In the genomic region with DNA sequence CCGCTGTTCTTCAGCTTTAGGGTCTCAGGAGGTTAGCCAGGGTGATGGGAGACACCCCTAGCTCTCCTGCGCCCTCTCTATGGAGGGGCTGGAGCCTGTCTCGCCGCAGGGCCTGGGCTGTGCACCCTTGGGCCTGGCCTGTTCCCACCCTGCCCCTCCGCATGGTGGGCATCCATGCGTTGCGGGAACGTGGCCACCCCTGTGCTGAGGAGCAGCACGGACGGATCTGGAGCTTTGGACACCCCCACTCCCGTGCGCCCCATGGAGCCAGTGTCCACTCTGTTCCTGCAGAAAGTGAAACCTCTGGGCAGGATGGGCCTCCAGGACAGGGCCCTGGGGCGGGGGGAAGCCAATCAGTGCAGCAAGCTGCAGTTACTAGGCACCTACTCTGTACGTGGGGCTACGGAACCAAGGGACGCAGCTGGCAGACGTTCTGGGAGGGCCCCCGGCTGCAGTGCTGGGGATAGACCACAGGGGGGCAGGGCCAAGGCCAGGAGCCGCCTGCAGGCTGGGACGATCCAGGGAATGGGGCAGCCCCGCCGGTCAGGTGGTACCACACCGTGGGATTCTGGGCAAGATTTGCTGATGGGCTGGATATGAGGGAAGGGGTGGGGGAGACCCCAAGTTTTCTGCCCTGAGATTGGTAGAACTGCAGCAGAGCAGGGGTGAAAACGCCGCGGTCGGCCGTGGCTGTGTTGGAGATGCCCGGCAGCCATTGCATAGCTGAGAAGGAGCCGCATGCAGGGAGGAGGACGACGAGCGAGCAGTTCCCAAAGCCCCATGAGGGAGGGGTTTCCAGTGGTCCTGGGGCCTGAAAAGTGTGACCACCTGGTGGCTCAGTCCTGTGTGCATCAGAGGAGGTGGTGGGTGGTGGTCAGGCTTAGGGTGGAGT, we compare ENCODE assay signal across 9 cellular contexts. TPM values are rescaled to one million over a fixed set of nuclear protein-coding genes. Genes with fewer than 3 reads are reported as not detected.
A peak's percentile ranks its signal among the peaks of the same experiment; 100 is the strongest.
DNase-seq lines count a peak whose midpoint lies in the region; ATAC-seq, FAIRE-seq and TF ChIP-seq lines count a peak whose summit lies in the region.
"Had no signal": no experiment of that assay in that cellular context is flagged by ENCODE, and none has a peak within 500 bp of the region (broad histone marks: within the 10 kb centered on the region; RNA-seq: fewer than 3 reads in every experiment).

No MANE protein-coding gene starts in this region.

- POLR2A ChIA-PET in AG04450 (lab: Yijun Ruan, JAX): no interaction called here

- H3K9ac ChIP-seq in keratinocyte (ENCODE audit: control insufficient read depth, extremely low read depth, insufficient read depth, low read length): no peak overlapping the region

- H3K4me1 ChIP-seq in breast epithelium (no peaks in the 10 kb centered on the region), keratinocyte (ENCODE audit: control insufficient read depth, extremely low read depth, insufficient read depth, low read length) (peaks cover 32% of the 10 kb centered on the region)

- H3K27me3 ChIP-seq in AG04450 (ENCODE audit: control insufficient read depth, insufficient read depth, low read length): peaks cover 17% of the 10 kb centered on the region
- peaks cover 0 to 51% of the 10 kb centered on the region in 2 donors for H3K27me3 ChIP-seq in breast epithelium
- H3K27me3 ChIP-seq in keratinocyte (ENCODE audit: control insufficient read depth, extremely low read depth, insufficient read depth, low read length): no peaks in the 10 kb centered on the region

- H3K79me2 ChIP-seq in keratinocyte (ENCODE audit: control insufficient read depth, insufficient read depth, low read length): no peaks in the 10 kb centered on the region

- H4K20me1 ChIP-seq in keratinocyte (ENCODE audit: control insufficient read depth, extremely low read depth, insufficient read depth, low read length): no peaks in the 10 kb centered on the region

- ATAC-seq in HG02938 (IDR thresholded peaks at IDR 0.05; ENCODE audit: unreplicated experiment) (no peak), HG03565 (IDR thresholded peaks at IDR 0.05; ENCODE audit: unreplicated experiment) (no peak)

- intact Hi-C loops in breast epithelium (cut with DNase I; ENCODE audit: low total_unique reads): no loop called here

- FAIRE-seq in GM18507 (lab: Jason Lieb, UNC): peak; percentile 49
- FAIRE-seq in keratinocyte (lab: Jason Lieb, UNC): no peak

- peaks cover 2% of the 10 kb centered on the region for H3K9me1 ChIP-seq in keratinocyte (ENCODE audit: control insufficient read depth, extremely low read depth, insufficient read depth, low read length)

- in situ Hi-C loops in SK-MEL-5 (cut with HindIII; ENCODE audit: low pct_unique_long_range_greater_than_20kb, low sequenced_read_pairs): no loop called here

- CTCF ChIA-PET in AG04450 (lab: Charles Lee): interaction anchor here (0.5 to 1.2 kb wide), 3 partner anchors 10 to 29 kb away, joined by 3 to 5 read pairs (median 3); no protein-coding TSS in a partner anchor

- no peak overlapping the region for H2AFZ ChIP-seq in keratinocyte (ENCODE audit: control insufficient read depth, low read length)

- TF ChIP-seq POLR2A in breast epithelium (IDR thresholded peaks at IDR 0.05): no peak

- H3K4me3 ChIP-seq in AG04450 (ENCODE audit: low read depth, low read length): no peak overlapping the region
- peak overlapping the region in 1 of 3 donors; percentile 44 for H3K4me3 ChIP-seq in breast epithelium
- H3K4me3 ChIP-seq in keratinocyte (ENCODE audit: control insufficient read depth in 2 of 3, extremely low read depth in 1 of 3, insufficient read depth in 2 of 3, low read depth in 1 of 3, low read length in 3 of 3): no peak overlapping the region

- DNase-seq in AG04450 (ENCODE audit: low read depth, low spot score) (no peak), GM18507 (ENCODE audit: extremely low spot score, insufficient read length, low read depth) (peak; percentile 52), SK-MEL-5 (ENCODE audit: low read depth, low spot score) (peak; percentile 77), breast epithelium (ENCODE audit: low spot score in 2 of 2) (no peak), keratinocyte (ENCODE audit: low read depth, low spot score) (no peak)
- DNase-seq in stimulated activated CD4-positive, alpha-beta T cell treated with anti-CD3 and anti-CD28 coated beads, Interleukin-4, amount 100 ng/mL, for 1 hour: peak; percentile 43

- dilution Hi-C loops in keratinocyte (cut with MboI; ENCODE audit: extremely low pct_ligation_motif_present, low sequenced_read_pairs): no loop called here

- no peak overlapping the region for H3K4me2 ChIP-seq in keratinocyte (ENCODE audit: control insufficient read depth, extremely low read depth, insufficient read depth, low read depth, low read length)

- peak; percentile 66 for TF ChIP-seq CTCF in AG04450 (IDR thresholded peaks at IDR 0.05; ENCODE audit: low read depth, low read length)
- TF ChIP-seq CTCF in breast epithelium (IDR thresholded peaks at IDR 0.05): peak; percentile 36 to 71 (median 56)
- peak in 2 of 3 experiments; percentile 75 to 92 for TF ChIP-seq CTCF in keratinocyte (optimal IDR thresholded peaks at IDR 0.05 in 1 of 3, IDR thresholded peaks at IDR 0.05 in 1 of 3, conservative IDR thresholded peaks at IDR 0.05 in 1 of 3; ENCODE audit: extremely low read depth in 1 of 3, insufficient read depth in 2 of 3, low read length in 3 of 3)

- H3K9me3 ChIP-seq in AG04450 (ENCODE audit: control insufficient read depth, insufficient read depth, low read length) (peaks cover 4% of the 10 kb centered on the region; the same call in 1 of the 2 replicates), breast epithelium (no peaks in the 10 kb centered on the region), keratinocyte (ENCODE audit: control insufficient read depth, low read depth, low read length) (no peaks in the 10 kb centered on the region)

- H3K36me3 ChIP-seq in breast epithelium (no peaks in the 10 kb centered on the region), keratinocyte (ENCODE audit: control insufficient read depth in 2 of 2, extremely low read depth in 1 of 2, insufficient read depth in 2 of 2, low read length in 2 of 2) (no peaks in the 10 kb centered on the region)

- H3K27ac ChIP-seq in AG04450 (ENCODE audit: low read depth, low read length): no peak overlapping the region
- H3K27ac ChIP-seq in breast epithelium: no peak overlapping the region
- H3K27ac ChIP-seq in keratinocyte (ENCODE audit: control insufficient read depth, insufficient read depth, low read length): no peak overlapping the region
- H3K27ac ChIP-seq: epithelial cell of prostate had no signal

RNA-seq across cellular contexts. Expression of gene TP73, which starts 43.3 kb away (rescaled TPM):
- polyA plus RNA-seq in AG04450 (2011; rRNA removed): not detected in 2 replicates
- not detected in 2 replicates for polyA minus RNA-seq in AG04450 (2011; rRNA and poly(A)+ RNA removed)
- total RNA-seq in SK-MEL-5 (2014; rRNA removed; shearing (Covaris generic)): 0.32 and 0.40 TPM in 2 replicates
- 0.29 and 0.57 TPM in 2 replicates for polyA plus RNA-seq in SK-MEL-5 (2015; cell fraction: cytosol; rRNA removed)
- 0.96 and 1.3 TPM in 2 replicates for polyA plus RNA-seq in SK-MEL-5 (2015; cell fraction: nucleus; rRNA removed)
- 1 to 10 TPM in 1 of 3 donors, under 1 TPM in 1, not detected in 1; 0.66 to 1.0 TPM for total RNA-seq in breast epithelium
- polyA plus RNA-seq in keratinocyte: 0.10 to 0.23 TPM (median 0.14 TPM) in 3 replicates
- polyA plus RNA-seq in keratinocyte (2011; ENCODE audit: low read depth): 0.12 TPM
- polyA plus RNA-seq in keratinocyte (2011; cell fraction: cytosol; rRNA removed): 0.05 and 0.14 TPM in 2 replicates
- 0.15 and 0.41 TPM in 2 replicates for polyA plus RNA-seq in keratinocyte (2011; cell fraction: nucleus; rRNA removed)
- 0.14 and 0.36 TPM in 2 replicates for polyA plus RNA-seq in keratinocyte (2012; ENCODE audit: low replicate concordance)
- 0.10 to 0.56 TPM (median 0.10 TPM) in 3 replicates for polyA minus RNA-seq in keratinocyte
- not detected for polyA minus RNA-seq in keratinocyte (2011; cell fraction: cytosol; rRNA and poly(A)+ RNA removed)
- polyA minus RNA-seq in keratinocyte (2011; cell fraction: nucleus; rRNA and poly(A)+ RNA removed): not detected in 2 replicates

RNA-seq across cellular contexts. Expression of gene WRAP73, which starts 45.7 kb away (rescaled TPM):
- polyA plus RNA-seq in AG04450 (2011; rRNA removed) (14.1 and 16.7 TPM in 2 replicates), keratinocyte (16.6 to 24.9 TPM (median 18.9 TPM) in 3 replicates)
- 14.6 and 21.1 TPM in 2 replicates for polyA minus RNA-seq in AG04450 (2011; rRNA and poly(A)+ RNA removed)
- 25.5 and 27.5 TPM in 2 replicates for total RNA-seq in SK-MEL-5 (2014; rRNA removed; shearing (Covaris generic))
- polyA plus RNA-seq in SK-MEL-5 (2015; cell fraction: cytosol; rRNA removed): 28.7 and 29.0 TPM in 2 replicates
- polyA plus RNA-seq in SK-MEL-5 (2015; cell fraction: nucleus; rRNA removed): 76.9 and 90.5 TPM in 2 replicates
- 10 to 100 TPM; 19.3 to 23.6 (median 20.2) TPM for total RNA-seq in breast epithelium
- polyA plus RNA-seq in keratinocyte (2011; ENCODE audit: low read depth): 6.0 TPM
- 11.1 and 12.0 TPM in 2 replicates for polyA plus RNA-seq in keratinocyte (2011; cell fraction: cytosol; rRNA removed)
- polyA plus RNA-seq in keratinocyte (2011; cell fraction: nucleus; rRNA removed): 29.2 and 36.0 TPM in 2 replicates
- polyA plus RNA-seq in keratinocyte (2012; ENCODE audit: low replicate concordance): 10.9 and 16.7 TPM in 2 replicates
- 13.6 to 16.0 TPM (median 13.6 TPM) in 3 replicates for polyA minus RNA-seq in keratinocyte
- polyA minus RNA-seq in keratinocyte (2011; cell fraction: cytosol; rRNA and poly(A)+ RNA removed): 19.6 TPM
- polyA minus RNA-seq in keratinocyte (2011; cell fraction: nucleus; rRNA and poly(A)+ RNA removed): 11.8 and 18.2 TPM in 2 replicates

RNA-seq across cellular contexts. Expression of gene CCDC27, which starts 56.7 kb away (rescaled TPM):
- not detected in 2 replicates for polyA plus RNA-seq in AG04450 (2011; rRNA removed)
- polyA minus RNA-seq in AG04450 (2011; rRNA and poly(A)+ RNA removed): not detected in 2 replicates
- total RNA-seq in SK-MEL-5 (2014; rRNA removed; shearing (Covaris generic)): 0.05 TPM in 1 of 2 replicates, not detected in the other
- not detected in 2 replicates for polyA plus RNA-seq in SK-MEL-5 (2015; cell fraction: cytosol; rRNA removed)
- not detected in 2 replicates for polyA plus RNA-seq in SK-MEL-5 (2015; cell fraction: nucleus; rRNA removed)
- not detected for total RNA-seq in breast epithelium
- not detected in 3 replicates for polyA plus RNA-seq in keratinocyte
- not detected for polyA plus RNA-seq in keratinocyte (2011; ENCODE audit: low read depth)
- not detected in 2 replicates for polyA plus RNA-seq in keratinocyte (2011; cell fraction: cytosol; rRNA removed)
- polyA plus RNA-seq in keratinocyte (2011; cell fraction: nucleus; rRNA removed): not detected in 2 replicates
- not detected in 2 replicates for polyA plus RNA-seq in keratinocyte (2012; ENCODE audit: low replicate concordance)
- not detected in 3 replicates for polyA minus RNA-seq in keratinocyte
- polyA minus RNA-seq in keratinocyte (2011; cell fraction: cytosol; rRNA and poly(A)+ RNA removed): not detected
- not detected in 2 replicates for polyA minus RNA-seq in keratinocyte (2011; cell fraction: nucleus; rRNA and poly(A)+ RNA removed)

Comparison
In these comparisons a context has a peak if more than half of its experiments do, and no peak if none do; other contexts are left out.
1. DNase-seq: peak in GM18507 (single experiment), SK-MEL-5 (single experiment) and stimulated activated CD4-positive, alpha-beta T cell treated with anti-CD3 and anti-CD28 coated beads, Interleukin-4, amount 100 ng/mL, for 1 hour (single experiment); none in AG04450 (single experiment), breast epithelium (0 of 2) and keratinocyte (single experiment).
2. Peak in every context shown above with its lines, with median percentiles within 50 percentile points of each other: CTCF ChIP-seq.